Comparison of ENCODE assay signal across 11 cellular contexts in the genomic region with DNA sequence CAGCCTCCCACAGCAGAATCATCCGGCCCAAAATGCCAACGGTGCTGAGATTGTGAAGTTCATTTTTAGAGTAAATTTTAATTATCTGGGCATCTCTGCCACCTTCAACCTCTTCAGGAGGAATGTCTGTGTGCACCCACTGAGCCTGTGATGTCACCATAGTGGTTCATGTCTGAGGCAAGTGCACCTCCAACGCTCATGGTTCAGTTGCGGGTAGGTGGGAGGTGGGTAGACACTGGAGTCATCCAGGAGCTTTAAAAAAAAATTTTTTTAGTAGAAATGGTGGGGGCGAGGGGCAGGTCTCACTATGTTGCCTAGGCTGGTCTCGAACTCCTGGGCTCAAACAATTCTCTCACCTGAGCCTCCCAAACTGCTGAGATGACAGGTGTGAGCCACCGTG. TPM values are rescaled to one million over a fixed set of nuclear protein-coding genes. Genes with fewer than 3 reads are reported as not detected.
DNase-seq lines count a peak whose midpoint lies in the region; ATAC-seq and TF ChIP-seq lines count a peak whose summit lies in the region.
"Had no signal": no experiment of that assay in that cellular context is flagged by ENCODE, and none has a peak within 500 bp of the region (broad histone marks: within the 10 kb centered on the region; RNA-seq: fewer than 3 reads in every experiment).

No MANE protein-coding gene starts in this region.

- peaks cover 29% of the 10 kb centered on the region for H3K4me1 Mint-ChIP-seq in activated CD4-positive, alpha-beta T cell treated with anti-CD3 and anti-CD28 coated beads, Interleukin-2, amount 10 ng/mL, durations not matched to agents 7 days and 5 days

- no peaks in the 10 kb centered on the region for H3K79me2 ChIP-seq in hepatocyte

- no peaks in the 10 kb centered on the region for H3K9me2 ChIP-seq in hepatocyte (replicated peaks; ENCODE audit: insufficient read depth)

- POLR2A ChIA-PET in activated CD4-positive, alpha-beta T cell treated with anti-CD3 and anti-CD28 coated beads, Interleukin-2, amount 10 ng/mL, durations not matched to agents 7 days and 5 days (lab: Charles Lee): no interaction called here

- CTCF ChIA-PET in activated CD4-positive, alpha-beta T cell treated with anti-CD3 and anti-CD28 coated beads, Interleukin-2, amount 10 ng/mL, durations not matched to agents 7 days and 5 days (lab: Charles Lee): interaction anchor here (1.4 to 2.2 kb wide), 3 partner anchors 13 to 45 kb away, joined by 3 to 10 read pairs (median 6); no protein-coding TSS in a partner anchor

- no peaks in the 10 kb centered on the region for H4K20me1 ChIP-seq in hepatocyte (ENCODE audit: insufficient read depth, poor library complexity, severe bottlenecking)

- peak overlapping the region; percentile 88 for H3K4me3 Mint-ChIP-seq in activated CD4-positive, alpha-beta T cell treated with anti-CD3 and anti-CD28 coated beads, Interleukin-2, amount 10 ng/mL, durations not matched to agents 7 days and 5 days

- no peak overlapping the region for H3K27ac ChIP-seq in hepatocyte
- peak overlapping the region in 1 of 2 donors; percentile 79 for H3K27ac ChIP-seq in thoracic aorta
- H3K27ac ChIP-seq in heart right ventricle: no peak overlapping the region

- H3K27me3 Mint-ChIP-seq in activated CD4-positive, alpha-beta T cell treated with anti-CD3 and anti-CD28 coated beads, Interleukin-2, amount 10 ng/mL, durations not matched to agents 7 days and 5 days: no peaks in the 10 kb centered on the region

- H3K9me3 ChIP-seq in hepatocyte (ENCODE audit: low read depth) (no peaks in the 10 kb centered on the region), thoracic aorta (no peaks in the 10 kb centered on the region), HAP-1 (no peaks in the 10 kb centered on the region), heart right ventricle (no peaks in the 10 kb centered on the region)
- H3K9me3 ChIP-seq: mucosa of descending colon had no signal

- peaks cover 11% of the 10 kb centered on the region for H3K36me3 Mint-ChIP-seq in activated CD4-positive, alpha-beta T cell treated with anti-CD3 and anti-CD28 coated beads, Interleukin-2, amount 10 ng/mL, durations not matched to agents 7 days and 5 days (ENCODE audit: low read depth)

- TF ChIP-seq CTCF in hepatocyte (IDR thresholded peaks at IDR 0.05; ENCODE audit: poor library complexity) (no peak), thoracic aorta (IDR thresholded peaks at IDR 0.05) (no peak), heart right ventricle (IDR thresholded peaks at IDR 0.05) (no peak)

- H3K27ac Mint-ChIP-seq in activated CD4-positive, alpha-beta T cell treated with anti-CD3 and anti-CD28 coated beads, Interleukin-2, amount 10 ng/mL, durations not matched to agents 7 days and 5 days: no peak overlapping the region

- 95% methylated on average over 7 of the region's 7 CpGs for WGBS in hepatocyte (ENCODE audit: low lambda C conversion rate, missing lambda C conversion rate)
- WGBS in heart right ventricle, 2 donors: 88 to 93% methylated on average over 7 of the region's 7 CpGs

- H2AFZ ChIP-seq in hepatocyte: no peak overlapping the region

- H3K4me1 ChIP-seq in hepatocyte (ENCODE audit: insufficient read depth) (peaks cover 7% of the 10 kb centered on the region), thoracic aorta (ENCODE audit: control insufficient read depth in 1 of 2, low read depth in 2 of 2) (peaks cover 9 to 13% of the 10 kb centered on the region in 2 donors), HAP-1 (peaks cover 10% of the 10 kb centered on the region), heart right ventricle (peaks cover 0 to 27% (median 16%) of the 10 kb centered on the region in 9 donors)

- DNase-seq in stimulated activated CD4-positive, alpha-beta T cell treated with anti-CD3 and anti-CD28 coated beads, Interleukin-2, amount 100 ng/mL, for 4 hours (ENCODE audit: low read depth): peak; percentile 25
- DNase-seq in stimulated activated CD4-positive, alpha-beta T cell treated with anti-CD3 and anti-CD28 coated beads, Interleukin-2, amount 100 ng/mL, for 48 hours: no peak
- no peak for DNase-seq in activated CD4-positive, alpha-beta T cell treated with anti-CD3 and anti-CD28 coated beads, Interleukin-2, amount 10 ng/mL, durations not matched to agents 7 days and 5 days
- DNase-seq in hepatocyte (ENCODE audit: low spot score): no peak
- DNase-seq in thoracic aorta (ENCODE audit: low spot score): no peak
- no peak for DNase-seq in HAP-1 (ENCODE audit: low spot score in 2 of 2)
- no peak for DNase-seq in heart right ventricle
- no peak for DNase-seq in T1000 (lab: John Stamatoyannopoulos, UW)
- DNase-seq: NCI-H1105 treated with DMSO at 0.1 percent for 48 hours, NCI-H510A had no signal

- intact Hi-C loops in heart right ventricle (cut with DNase I): loop anchor here in 1 of 10 donors (5.0 kb wide), 1 partner anchor 41 kb away; no protein-coding TSS in a partner anchor

- H3K27me3 ChIP-seq in hepatocyte (no peaks in the 10 kb centered on the region), thoracic aorta (replicated peaks; ENCODE audit: insufficient read depth) (no peaks in the 10 kb centered on the region), HAP-1 (ENCODE audit: low read depth) (no peaks in the 10 kb centered on the region), heart right ventricle (no peaks in the 10 kb centered on the region)

- in situ Hi-C loops in HAP-1 (cut with MboI; ENCODE audit: low sequenced_read_pairs): no loop called here

- H3K9me3 Mint-ChIP-seq in activated CD4-positive, alpha-beta T cell treated with anti-CD3 and anti-CD28 coated beads, Interleukin-2, amount 10 ng/mL, durations not matched to agents 7 days and 5 days: no peaks in the 10 kb centered on the region

- peak overlapping the region; percentile 97 for H3K4me2 ChIP-seq in hepatocyte

- ATAC-seq in thoracic aorta (ENCODE audit: insufficient number of reproducible peaks, low FRiP score, low read depth): no peak
- ATAC-seq in heart right ventricle: no peak
- ATAC-seq: mucosa of descending colon had no signal

- H3K4me3 ChIP-seq in hepatocyte: no peak overlapping the region
- H3K4me3 ChIP-seq in thoracic aorta: peak overlapping the region; percentile 77
- H3K4me3 ChIP-seq in HAP-1: no peak overlapping the region
- peak overlapping the region in 1 of 10 donors; percentile 93 for H3K4me3 ChIP-seq in heart right ventricle
- H3K4me3 ChIP-seq: mucosa of descending colon had no signal

- H3K36me3 ChIP-seq in hepatocyte (replicated peaks; ENCODE audit: insufficient read depth, low read depth) (no peaks in the 10 kb centered on the region), thoracic aorta (peaks cover 16% of the 10 kb centered on the region), HAP-1 (replicated peaks) (peaks cover 21% of the 10 kb centered on the region), heart right ventricle (peaks cover 0 to 48% (median 27%) of the 10 kb centered on the region in 9 donors)

RNA-seq across cellular contexts. Expression of gene FLYWCH1, which starts 1.9 kb away (rescaled TPM):
- 10 to 100 TPM; 46.8 to 52.7 TPM for total RNA-seq in activated CD4-positive, alpha-beta T cell treated with anti-CD3 and anti-CD28 coated beads, Interleukin-2, amount 10 ng/mL, durations not matched to agents 7 days and 5 days
- 11.7 and 14.6 TPM in 2 replicates for total RNA-seq in hepatocyte
- 16.9 and 17.1 TPM in 2 replicates for polyA plus RNA-seq in hepatocyte
- 10 to 100 TPM; 65.6 to 72.8 TPM for total RNA-seq in thoracic aorta
- 10 to 100 TPM; 27.1 to 42.3 (median 32.8) TPM for total RNA-seq in heart right ventricle
- 10 to 100 TPM; 22.1 to 41.0 TPM for polyA plus RNA-seq in heart right ventricle

RNA-seq across cellular contexts. Expression of gene FLYWCH2, which starts 30.6 kb away (rescaled TPM):
- total RNA-seq in activated CD4-positive, alpha-beta T cell treated with anti-CD3 and anti-CD28 coated beads, Interleukin-2, amount 10 ng/mL, durations not matched to agents 7 days and 5 days: 10 to 100 TPM; 16.8 to 21.0 TPM
- total RNA-seq in hepatocyte: 31.6 and 45.1 TPM in 2 replicates
- polyA plus RNA-seq in hepatocyte: 33.1 and 40.0 TPM in 2 replicates
- 10 to 100 TPM; 52.2 to 53.2 TPM for total RNA-seq in thoracic aorta
- 10 to 100 TPM; 18.1 to 28.9 (median 21.9) TPM for total RNA-seq in heart right ventricle
- 10 to 100 TPM; 36.8 to 65.7 TPM for polyA plus RNA-seq in heart right ventricle

RNA-seq across cellular contexts. Expression of gene KREMEN2, which starts 50.5 kb away (rescaled TPM):
- under 1 TPM in 1 of 2 experiments, not detected in 1; 0.08 TPM for total RNA-seq in activated CD4-positive, alpha-beta T cell treated with anti-CD3 and anti-CD28 coated beads, Interleukin-2, amount 10 ng/mL, durations not matched to agents 7 days and 5 days
- total RNA-seq in hepatocyte (0.52 and 3.6 TPM in 2 replicates), thoracic aorta (not detected), heart right ventricle (not detected)
- polyA plus RNA-seq in hepatocyte (4.9 and 5.8 TPM in 2 replicates), heart right ventricle (not detected)

RNA-seq across cellular contexts. Expression of gene PAQR4, which starts 55.5 kb away (rescaled TPM):
- total RNA-seq in activated CD4-positive, alpha-beta T cell treated with anti-CD3 and anti-CD28 coated beads, Interleukin-2, amount 10 ng/mL, durations not matched to agents 7 days and 5 days: 10 to 100 TPM; 49.7 to 50.9 TPM
- total RNA-seq in hepatocyte (2.8 and 4.5 TPM in 2 replicates), thoracic aorta (1 to 10 TPM; 3.1 to 5.8 TPM), heart right ventricle (10 to 100 TPM in 1 of 10 donors, 1 to 10 TPM in 9; 3.7 to 13.8 (median 6.5) TPM)
- polyA plus RNA-seq in hepatocyte (3.7 and 8.3 TPM in 2 replicates), heart right ventricle (10 to 100 TPM in 1 of 2 donors, 1 to 10 TPM in 1; 8.2 to 17.9 TPM)

RNA-seq across cellular contexts. Expression of gene PRSS22, which starts 55.6 kb away (rescaled TPM):
- not detected for total RNA-seq in activated CD4-positive, alpha-beta T cell treated with anti-CD3 and anti-CD28 coated beads, Interleukin-2, amount 10 ng/mL, durations not matched to agents 7 days and 5 days
- total RNA-seq in hepatocyte: 50.0 and 60.2 TPM in 2 replicates
- 66.3 and 100 TPM in 2 replicates for polyA plus RNA-seq in hepatocyte
- total RNA-seq in thoracic aorta: not detected
- total RNA-seq in heart right ventricle: under 1 TPM in 1 of 10 donors, not detected in 9; 0.21 TPM
- not detected for polyA plus RNA-seq in heart right ventricle
